ENCODE assay signal across 9 cellular contexts in the genomic region with DNA sequence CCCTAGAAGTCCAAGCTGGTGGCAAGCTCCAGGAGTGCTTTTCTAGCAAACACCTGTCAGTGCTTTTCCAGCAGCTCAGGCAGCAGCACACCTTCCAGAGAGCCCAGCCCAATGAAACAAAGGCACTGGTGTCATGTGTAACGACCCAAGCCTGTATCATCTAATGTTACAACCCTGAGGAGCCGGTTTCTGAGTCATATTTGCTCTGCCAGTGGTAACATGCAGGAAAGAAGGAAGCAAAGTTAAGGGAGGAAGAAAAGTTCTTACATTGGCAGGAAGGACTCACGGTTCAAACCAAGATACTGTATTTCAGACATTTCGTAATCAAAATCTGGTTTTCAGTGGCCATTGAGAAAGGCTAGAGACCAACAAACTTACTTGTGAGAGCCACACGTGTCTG. TPM values are rescaled to one million over a fixed set of nuclear protein-coding genes. Genes with fewer than 3 reads are reported as not detected.
A peak's percentile ranks its signal among the peaks of the same experiment; 100 is the strongest.
DNase-seq lines count a peak whose midpoint lies in the region; ATAC-seq, FAIRE-seq and TF ChIP-seq lines count a peak whose summit lies in the region.
"Had no signal": no experiment of that assay in that cellular context is flagged by ENCODE, and none has a peak within 500 bp of the region (broad histone marks: within the 10 kb centered on the region; RNA-seq: fewer than 3 reads in every experiment).

A gene (minus strand): TSS at position 139 of the 400 bp plus-strand sequence. CDS start 237 bp downstream, outside the sequence.

- ATAC-seq in Right ventricle myocardium inferior (peak; percentile 71), HG02973 (IDR thresholded peaks at IDR 0.05; ENCODE audit: unreplicated experiment) (no peak), HG03175 (IDR thresholded peaks at IDR 0.05; ENCODE audit: unreplicated experiment) (no peak), GM21529 (IDR thresholded peaks at IDR 0.05; ENCODE audit: unreplicated experiment) (no peak)

- no peak within 1 kb of the TSS for H3K4me3 ChIP-seq in BE2C (ENCODE audit: low read depth, low read length)

- DNase-seq in Right ventricle myocardium inferior (ENCODE audit: missing footprints) (peak; percentile 45), cardiac septum (ENCODE audit: low spot score) (no peak), T1000 (lab: John Stamatoyannopoulos, UW) (peak; percentile 10), BE2C (no peak)

- no peaks in the 10 kb centered on the region for H3K27me3 ChIP-seq in BE2C

- TF ChIP-seq CTCF in BE2C (IDR thresholded peaks at IDR 0.05; ENCODE audit: low read depth, low read length), result no peak

- FAIRE-seq in islet of Langerhans (lab: Jason Lieb, UNC), result peak; percentile 21

- no peaks in the 10 kb centered on the region for H3K9me3 ChIP-seq in BE2C

- intact Hi-C loops in Right ventricle myocardium inferior (cut with DNase I) (no loop called here), cardiac septum (cut with DNase I) (no loop called here)

- H3K4me1 ChIP-seq in BE2C, result no peaks in the 10 kb centered on the region

- H3K36me3 ChIP-seq in BE2C, result no peaks in the 10 kb centered on the region

RNA-seq across cellular contexts. Expression of the gene that starts here (rescaled TPM):
- total RNA-seq in Right ventricle myocardium inferior (not detected), cardiac septum (0.13 TPM)
- polyA plus RNA-seq in BE2C (2012; ENCODE audit: insufficient read depth, insufficient read length, low read depth), result not detected
- total RNA-seq: B cell had no signal

Comparison
In these comparisons a context has a peak if more than half of its experiments do, and no peak if none do; other contexts are left out.
1. Peak in DNase-seq and ATAC-seq in Right ventricle myocardium inferior; RNA of the gene not detected or under 1 TPM.